Comparison of ENCODE assay signal across 8 cellular contexts in genomic region chr15:70098461-70099166, GRCh38. TPM values are rescaled to one million over a fixed set of nuclear protein-coding genes. Genes with fewer than 3 reads are reported as not detected.
DNase-seq lines count a peak whose midpoint lies in the region; ATAC-seq, FAIRE-seq and TF ChIP-seq lines count a peak whose summit lies in the region.

No MANE protein-coding gene starts in this region.

- H3K4me3 ChIP-seq in SJSA1 = peak overlapping the region; percentile 94
- H3K4me3 ChIP-seq in K562 = peak overlapping the region; percentile 56
- H3K4me3 ChIP-seq in skeletal muscle tissue (ENCODE audit: low read length in 3 of 3) = peak overlapping the region; percentile 66 to 75 (median 67)

- peaks cover 28% of the 10 kb centered on the region for H3K27me3 Mint-ChIP-seq in activated CD8-positive, alpha-beta memory T cell treated with anti-CD3 and anti-CD28 coated beads, Interleukin-2, amount 10 ng/mL, durations not matched to agents 7 days and 5 days
- H3K27me3 Mint-ChIP-seq in immature natural killer cell (ENCODE audit: low read depth in 3 of 3) = peaks cover 26 to 52% (median 43%) of the 10 kb centered on the region in 3 donors

- H3K9ac ChIP-seq in K562 (ENCODE audit: insufficient read depth in 1 of 2, low read depth in 2 of 2, low read length in 2 of 2) (peak overlapping the region; percentile 87 to 96), skeletal muscle tissue (ENCODE audit: low read depth in 1 of 3, low read length in 3 of 3) (peak overlapping the region; percentile 65 to 92 (median 90))

- no peaks in the 10 kb centered on the region for H3K9me1 ChIP-seq in K562 (ENCODE audit: control insufficient read depth, insufficient read depth, low read length)

- no peaks in the 10 kb centered on the region for H3K9me3 Mint-ChIP-seq in activated CD8-positive, alpha-beta memory T cell treated with anti-CD3 and anti-CD28 coated beads, Interleukin-2, amount 10 ng/mL, durations not matched to agents 7 days and 5 days (ENCODE audit: low read depth)
- H3K9me3 Mint-ChIP-seq in immature natural killer cell = no peaks in the 10 kb centered on the region

- CTCF ChIA-PET in activated CD8-positive, alpha-beta memory T cell treated with anti-CD3 and anti-CD28 coated beads, Interleukin-2, amount 10 ng/mL, durations not matched to agents 7 days and 5 days (lab: Charles Lee) = interaction anchor here (1.2 to 3.5 kb wide), 14 partner anchors 30 to 629 kb away, joined by 3 to 19 read pairs (median 4); no protein-coding TSS in a partner anchor
- CTCF ChIA-PET in K562 (lab: Yijun Ruan, JAX; ENCODE audit: low intra/inter-chr PET ratio) = no interaction called here

- POLR2A ChIA-PET in K562 (lab: Yijun Ruan, JAX) = interaction anchor here (0.6 to 3.0 kb wide), 7 partner anchors 12 to 646 kb away, joined by 3 to 30 read pairs (median 4); partner anchors contain the start of gene RPLP1

- FAIRE-seq in K562 (lab: Jason Lieb, UNC) = peak; percentile 52

- H3K36me3 Mint-ChIP-seq in activated CD8-positive, alpha-beta memory T cell treated with anti-CD3 and anti-CD28 coated beads, Interleukin-2, amount 10 ng/mL, durations not matched to agents 7 days and 5 days = peaks cover 7% of the 10 kb centered on the region
- peaks cover 5 to 15% (median 11%) of the 10 kb centered on the region in 3 donors for H3K36me3 Mint-ChIP-seq in immature natural killer cell

- H3K4me3 Mint-ChIP-seq in activated CD8-positive, alpha-beta memory T cell treated with anti-CD3 and anti-CD28 coated beads, Interleukin-2, amount 10 ng/mL, durations not matched to agents 7 days and 5 days = peak overlapping the region; percentile 78
- H3K4me3 Mint-ChIP-seq in immature natural killer cell = peak overlapping the region; percentile 91 to 100 (median 93)

- intact Hi-C loops in K562 (cut with micrococcal nuclease) = loop anchor here (2.0 kb wide), 1 partner anchor 350 kb away; no protein-coding TSS in a partner anchor

- ATAC-seq in activated CD8-positive, alpha-beta memory T cell treated with anti-CD3 and anti-CD28 coated beads, Interleukin-2, amount 10 ng/mL, durations not matched to agents 7 days and 5 days = no peak
- ATAC-seq in K562 = peak; percentile 18
- ATAC-seq in GM21360 (IDR thresholded peaks at IDR 0.05; ENCODE audit: unreplicated experiment) = no peak
- ATAC-seq in GM18520 (IDR thresholded peaks at IDR 0.05; ENCODE audit: unreplicated experiment) = no peak

- H3K79me2 ChIP-seq in K562 (ENCODE audit: control insufficient read depth, insufficient read depth, low read length) = peaks cover 46% of the 10 kb centered on the region

- H3K9me3 ChIP-seq in SJSA1 (replicated peaks) = no peaks in the 10 kb centered on the region
- no peaks in the 10 kb centered on the region for H3K9me3 ChIP-seq in K562 (replicated peaks; ENCODE audit: control insufficient read depth, insufficient read depth, low read depth, low read length)
- H3K9me3 ChIP-seq in skeletal muscle tissue (ENCODE audit: control insufficient read depth in 3 of 3, low read length in 3 of 3) = no peaks in the 10 kb centered on the region

- H3K36me3 ChIP-seq in SJSA1 (peaks cover 30% of the 10 kb centered on the region), K562 (ENCODE audit: control insufficient read depth, insufficient read depth, low read length) (peaks cover 14% of the 10 kb centered on the region; the same call in 1 of the 3 replicates), skeletal muscle tissue (ENCODE audit: control insufficient read depth in 3 of 3, insufficient read depth in 3 of 3, low read length in 3 of 3) (no peaks in the 10 kb centered on the region)

- TF ChIP-seq POLR2A in K562 (conservative IDR thresholded peaks at IDR 0.05) = no peak

- H3K4me1 Mint-ChIP-seq in activated CD8-positive, alpha-beta memory T cell treated with anti-CD3 and anti-CD28 coated beads, Interleukin-2, amount 10 ng/mL, durations not matched to agents 7 days and 5 days = peaks cover 56% of the 10 kb centered on the region
- H3K4me1 Mint-ChIP-seq in immature natural killer cell = peaks cover 46 to 57% of the 10 kb centered on the region in 2 donors

- peaks cover 40% of the 10 kb centered on the region for H3K4me1 ChIP-seq in SJSA1 (replicated peaks)
- H3K4me1 ChIP-seq in K562 (replicated peaks in 1 of 2; ENCODE audit: control insufficient read depth in 2 of 2, insufficient read depth in 2 of 2, low read length in 2 of 2) = peaks cover 60 to 65% of the 10 kb centered on the region in 2 experiments
- H3K4me1 ChIP-seq in skeletal muscle tissue (ENCODE audit: control insufficient read depth in 3 of 3, insufficient read depth in 3 of 3, low read length in 3 of 3) = peaks cover 34 to 46% (median 40%) of the 10 kb centered on the region in 3 donors

- no peak for TF ChIP-seq CTCF in K562 (IDR thresholded peaks at IDR 0.05 in 2 of 3, conservative IDR thresholded peaks at IDR 0.05 in 1 of 3; ENCODE audit: insufficient read depth in 2 of 3, low read depth in 1 of 3, low read length in 3 of 3)

- no peaks in the 10 kb centered on the region for H3K27me3 ChIP-seq in SJSA1 (replicated peaks)
- no peaks in the 10 kb centered on the region for H3K27me3 ChIP-seq in K562 (ENCODE audit: control insufficient read depth in 2 of 2, insufficient read depth in 2 of 2, low read length in 2 of 2)
- H3K27me3 ChIP-seq in skeletal muscle tissue (ENCODE audit: control insufficient read depth in 3 of 3, insufficient read depth in 3 of 3, low read length in 3 of 3) = no peaks in the 10 kb centered on the region

- WGBS in K562 (ENCODE audit: insufficient coverage, low coverage, missing lambda C conversion rate) = 5% methylated on average over 15 of the region's 60 CpGs

- no peak for TF ChIP-seq RAD21 in K562 (CRISPR knock-in tag; conservative IDR thresholded peaks at IDR 0.05 in 1 of 2, IDR thresholded peaks at IDR 0.05 in 1 of 2)

- no peak for TF ChIP-seq EP300 in K562 (IDR thresholded peaks at IDR 0.05; ENCODE audit: low read length)

- peaks cover 11% of the 10 kb centered on the region; the same call in 1 of the 2 replicates for H4K20me1 ChIP-seq in K562 (replicated peaks; ENCODE audit: control insufficient read depth, insufficient read depth, low read length)

- DNase-seq in activated CD8-positive, alpha-beta memory T cell treated with anti-CD3 and anti-CD28 coated beads, Interleukin-2, amount 10 ng/mL, durations not matched to agents 7 days and 5 days = peak; percentile 54
- DNase-seq in activated CD8-positive, alpha-beta memory T cell treated with anti-CD3 and anti-CD28 coated beads, Interleukin-2, amount 50 U/mL, for 4 hours = no peak
- DNase-seq in SJSA1 (ENCODE audit: low read depth in 1 of 2, low spot score in 2 of 2) (peak; percentile 67 to 79), K562 (ENCODE audit: extremely low read depth in 1 of 4, low spot score in 3 of 4) (peak in 2 of 4 experiments; percentile 44 to 52), immature natural killer cell (peak; percentile 23 to 31 (median 29))

- H3K27ac ChIP-seq in SJSA1 (peak overlapping the region; percentile 88), K562 (ENCODE audit: extremely low read depth, low read depth, low read length) (peak overlapping the region; percentile 97), skeletal muscle tissue (ENCODE audit: low read depth, low read length) (peak overlapping the region; percentile 91)

- BruUV-seq in K562 (replicated peaks; lab: Mats Ljungman, UMichigan) = no TSS peak

- peak overlapping the region; percentile 67 for H2AFZ ChIP-seq in K562 (ENCODE audit: low read depth, low read length)

- in situ Hi-C loops in K562 (cut with MboI) = no loop called here

- peak overlapping the region; percentile 82 for H3K4me2 ChIP-seq in K562 (ENCODE audit: insufficient read depth, low read length)

- H3K27ac Mint-ChIP-seq in activated CD8-positive, alpha-beta memory T cell treated with anti-CD3 and anti-CD28 coated beads, Interleukin-2, amount 10 ng/mL, durations not matched to agents 7 days and 5 days = peak overlapping the region; percentile 97
- H3K27ac Mint-ChIP-seq in immature natural killer cell = peak overlapping the region; percentile 83 to 100 (median 97)

RNA-seq across cellular contexts. Expression of gene TLE3, which starts 0.9 kb away (rescaled TPM):
- total RNA-seq in activated CD8-positive, alpha-beta memory T cell treated with anti-CD3 and anti-CD28 coated beads, Interleukin-2, amount 10 ng/mL, durations not matched to agents 7 days and 5 days = 10 to 100 TPM; 48.8 to 53.5 TPM
- total RNA-seq in SJSA1 (2014; rRNA removed; shearing (Covaris generic)) = 35.2 and 36.0 TPM in 2 replicates
- 47.5 and 98.2 TPM in 2 replicates for total RNA-seq in K562 (2011; cell fraction: chromatin; rRNA removed; ENCODE audit: low replicate concordance)
- 56.7 and 69.2 TPM in 2 replicates for total RNA-seq in K562 (2011; cell fraction: nucleolus; rRNA removed)
- 49.1 and 56.6 TPM in 2 replicates for total RNA-seq in K562 (2011; cell fraction: nucleoplasm; rRNA removed)
- 26.9 and 31.6 TPM in 2 replicates for total RNA-seq in K562 (2014; rRNA removed)
- total RNA-seq in K562 (2014; rRNA removed; fragmentation: Illumina TruSeq; extraction: Trizol) = 13.4 and 14.2 TPM in 2 replicates
- 14.1 and 14.3 TPM in 2 replicates for total RNA-seq in K562 (2015; rRNA removed; fragmentation: Illumina TruSeq; extraction: Trizol)
- 78.3 and 84.2 TPM in 2 replicates for total RNA-seq in K562 (2021)
- polyA plus RNA-seq in K562 (2011; rRNA removed) = 6.4 and 14.8 TPM in 2 replicates
- 8.4 and 9.7 TPM in 2 replicates for polyA plus RNA-seq in K562 (2011; cell fraction: cytosol; rRNA removed)
- polyA plus RNA-seq in K562 (2011; cell fraction: nucleus; rRNA removed) = 34.5 and 47.6 TPM in 2 replicates
- polyA plus RNA-seq in K562 (2012) = 33.7 and 52.9 TPM in 2 replicates
- polyA plus RNA-seq in K562 (2014; fragmentation: Illumina TruSeq; extraction: Trizol) = 14.4 and 30.2 TPM in 2 replicates
- polyA plus RNA-seq in K562 (2014; fragmentation: Nextera tagmentation; extraction: Ambion mirVana) = 1 to 10 TPM; 1.5 to 2.3 TPM
- 21.1 and 25.2 TPM in 2 replicates for polyA plus RNA-seq in K562 (2014; rRNA removed)
- polyA minus RNA-seq in K562 (2011; rRNA and poly(A)+ RNA removed) = 32.3 and 47.1 TPM in 2 replicates
- polyA minus RNA-seq in K562 (2011; cell fraction: cytosol; rRNA and poly(A)+ RNA removed) = 34.6 and 56.1 TPM in 2 replicates
- polyA minus RNA-seq in K562 (2011; cell fraction: nucleus; rRNA and poly(A)+ RNA removed) = 45.1 and 56.8 TPM in 2 replicates
- 10 to 100 TPM in 1 of 3 donors, 1 to 10 TPM in 1, under 1 TPM in 1; 0.06 to 18.6 (median 3.9) TPM for polyA plus RNA-seq in immature natural killer cell
- total RNA-seq in skeletal muscle tissue = 13.6 TPM
